In genomic region chr15:89837134-89837829, GRCh38 we compare ENCODE assay signal across 9 cellular contexts. TPM values are rescaled to one million over a fixed set of nuclear protein-coding genes. Genes with fewer than 3 reads are reported as not detected.
A peak's percentile ranks its signal among the peaks of the same experiment; 100 is the strongest.
DNase-seq lines count a peak whose midpoint lies in the region; ATAC-seq and TF ChIP-seq lines count a peak whose summit lies in the region.
"Had no signal": no experiment of that assay in that cellular context is flagged by ENCODE, and none has a peak within 500 bp of the region (broad histone marks: within the 10 kb centered on the region; RNA-seq: fewer than 3 reads in every experiment).

No MANE protein-coding gene starts in this region.

- in situ Hi-C loops in mammary epithelial cell (cut with MboI; ENCODE audit: low sequenced_read_pairs in 2 of 2): loop anchor here in 1 of 2 donors (5.0 kb wide), 1 partner anchor 65 kb away; no protein-coding TSS in a partner anchor

- H3K4ac ChIP-seq in neuronal stem cell (ENCODE audit: low read length): no peak overlapping the region

- ATAC-seq in activated CD8-positive, alpha-beta T cell treated with anti-CD3 and anti-CD28 coated beads for 36 hours: no peak
- no peak for ATAC-seq in activated CD8-positive, alpha-beta T cell treated with anti-CD3 and anti-CD28 coated beads, Interleukin-2, amount 10 ng/mL, durations not matched to agents 7 days and 5 days

- dilution Hi-C loops in mammary epithelial cell (cut with HindIII; ENCODE audit: low sequenced_read_pairs): no loop called here

- H2AK5ac ChIP-seq in neuronal stem cell (ENCODE audit: low read depth, low read length): no peak overlapping the region

- H3K9me3 ChIP-seq in mammary epithelial cell (replicated peaks; ENCODE audit: insufficient read depth, low read length): no peaks in the 10 kb centered on the region
- H3K9me3 ChIP-seq in uterus: no peaks in the 10 kb centered on the region
- H3K9me3 ChIP-seq in neuronal stem cell (replicated peaks in 1 of 2; ENCODE audit: control insufficient read depth in 2 of 2, insufficient read depth in 1 of 2, low read depth in 1 of 2, low read length in 2 of 2): no peaks in the 10 kb centered on the region
- no peaks in the 10 kb centered on the region for H3K9me3 ChIP-seq in ovary

- H3K36me3 ChIP-seq in mammary epithelial cell (ENCODE audit: insufficient read depth, low read length) (peaks cover 15% of the 10 kb centered on the region), uterus (no peaks in the 10 kb centered on the region), neuronal stem cell (replicated peaks in 1 of 2; ENCODE audit: control insufficient read depth in 2 of 2, insufficient read depth in 2 of 2, low read length in 2 of 2) (peaks cover 20 to 80% of the 10 kb centered on the region in 2 donors), ovary (no peaks in the 10 kb centered on the region)

- H3K4me3 ChIP-seq in mammary epithelial cell (replicated peaks in 1 of 3; ENCODE audit: insufficient read depth in 1 of 3, low read depth in 2 of 3, low read length in 3 of 3) (peak overlapping the region in 2 of 3 experiments; percentile 17 to 33), uterus (no peak overlapping the region), neuronal stem cell (ENCODE audit: low read length in 2 of 2) (no peak overlapping the region), ovary (no peak overlapping the region)

- intact Hi-C loops in activated CD8-positive, alpha-beta T cell treated with anti-CD3 and anti-CD28 coated beads for 36 hours (cut with micrococcal nuclease): no loop called here
- intact Hi-C loops in mammary epithelial cell (cut with micrococcal nuclease) (loop anchor here (1.0 kb wide), 1 partner anchor 8 kb away; no protein-coding TSS in a partner anchor), uterus (cut with DNase I; ENCODE audit: low total_unique reads) (no loop called here), ovary (cut with DNase I) (no loop called here)

- H3K36me3 Mint-ChIP-seq in activated CD8-positive, alpha-beta T cell treated with anti-CD3 and anti-CD28 coated beads for 36 hours (ENCODE audit: low read depth): peaks cover 12% of the 10 kb centered on the region
- peaks cover 22% of the 10 kb centered on the region for H3K36me3 Mint-ChIP-seq in activated CD8-positive, alpha-beta T cell treated with anti-CD3 and anti-CD28 coated beads, Interleukin-2, amount 10 ng/mL, durations not matched to agents 7 days and 5 days (ENCODE audit: low read depth)

- peaks cover 5% of the 10 kb centered on the region for H3K4me1 Mint-ChIP-seq in activated CD8-positive, alpha-beta T cell treated with anti-CD3 and anti-CD28 coated beads for 36 hours (ENCODE audit: low read depth)
- peaks cover 16% of the 10 kb centered on the region for H3K4me1 Mint-ChIP-seq in activated CD8-positive, alpha-beta T cell treated with anti-CD3 and anti-CD28 coated beads, Interleukin-2, amount 10 ng/mL, durations not matched to agents 7 days and 5 days (ENCODE audit: low read depth)

- H3K79me2 ChIP-seq in mammary epithelial cell (ENCODE audit: insufficient read depth, low read length): no peaks in the 10 kb centered on the region

- H3K27ac ChIP-seq in mammary epithelial cell (ENCODE audit: insufficient read depth, low read depth, low read length) (peak overlapping the region; percentile 85), uterus (peak overlapping the region; percentile 39 to 44), neuronal stem cell (replicated peaks; ENCODE audit: low read length) (no peak overlapping the region), ovary (no peak overlapping the region)

- H3K18ac ChIP-seq in neuronal stem cell (ENCODE audit: low read length): no peak overlapping the region

- H3K27me3 ChIP-seq in mammary epithelial cell (ENCODE audit: insufficient read depth, low read length) (no peaks in the 10 kb centered on the region), uterus (no peaks in the 10 kb centered on the region), neuronal stem cell (ENCODE audit: control insufficient read depth in 3 of 3, insufficient read depth in 3 of 3, low read depth in 1 of 3, low read length in 3 of 3) (no peaks in the 10 kb centered on the region), ovary (no peaks in the 10 kb centered on the region)

- no peak overlapping the region for H2BK5ac ChIP-seq in neuronal stem cell (ENCODE audit: low read length)

- no peak overlapping the region for H4K91ac ChIP-seq in neuronal stem cell (ENCODE audit: low read depth, low read length, poor library complexity)

- no peak overlapping the region for H3K23ac ChIP-seq in neuronal stem cell (ENCODE audit: low read depth, low read length, poor library complexity)

- no peaks in the 10 kb centered on the region for H3K27me3 Mint-ChIP-seq in activated CD8-positive, alpha-beta T cell treated with anti-CD3 and anti-CD28 coated beads for 36 hours
- no peaks in the 10 kb centered on the region for H3K27me3 Mint-ChIP-seq in activated CD8-positive, alpha-beta T cell treated with anti-CD3 and anti-CD28 coated beads, Interleukin-2, amount 10 ng/mL, durations not matched to agents 7 days and 5 days (ENCODE audit: low read depth)

- peak overlapping the region; percentile 61 for H2AFZ ChIP-seq in mammary epithelial cell (ENCODE audit: low read depth, low read length)
- H2AFZ ChIP-seq in neuronal stem cell (ENCODE audit: low read length): no peak overlapping the region

- no peak overlapping the region for H3K14ac ChIP-seq in neuronal stem cell (ENCODE audit: low read length)

- no peaks in the 10 kb centered on the region for H3K9me3 Mint-ChIP-seq in activated CD8-positive, alpha-beta T cell treated with anti-CD3 and anti-CD28 coated beads for 36 hours
- H3K9me3 Mint-ChIP-seq in activated CD8-positive, alpha-beta T cell treated with anti-CD3 and anti-CD28 coated beads, Interleukin-2, amount 10 ng/mL, durations not matched to agents 7 days and 5 days (ENCODE audit: insufficient read depth): no peaks in the 10 kb centered on the region

- no peaks in the 10 kb centered on the region for H4K20me1 ChIP-seq in mammary epithelial cell (ENCODE audit: insufficient read depth, low read length)

- CTCF ChIA-PET in activated CD8-positive, alpha-beta T cell treated with anti-CD3 and anti-CD28 coated beads for 36 hours (lab: Charles Lee): interaction anchor here (1.0 to 1.4 kb wide), 2 partner anchors 38 to 76 kb away, joined by 3 to 4 read pairs; no protein-coding TSS in a partner anchor
- CTCF ChIA-PET in activated CD8-positive, alpha-beta T cell treated with anti-CD3 and anti-CD28 coated beads, Interleukin-2, amount 10 ng/mL, durations not matched to agents 7 days and 5 days (lab: Charles Lee): interaction anchor here (0.9 to 2.1 kb wide), 4 partner anchors 37 to 76 kb away, joined by 3 to 7 read pairs (median 4); no protein-coding TSS in a partner anchor
- CTCF ChIA-PET in mammary epithelial cell (lab: Charles Lee; ENCODE audit: low non-redundant PET): interaction anchor here (0.6 to 1.4 kb wide), 3 partner anchors 63 to 98 kb away, joined by 3 read pairs; no protein-coding TSS in a partner anchor

- H3K79me1 ChIP-seq in neuronal stem cell (ENCODE audit: low read depth, low read length): no peaks in the 10 kb centered on the region

- H3K4me1 ChIP-seq in mammary epithelial cell (ENCODE audit: insufficient read depth, low read length): peaks cover 32% of the 10 kb centered on the region
- no peaks in the 10 kb centered on the region for H3K4me1 ChIP-seq in uterus
- H3K4me1 ChIP-seq in neuronal stem cell (ENCODE audit: control insufficient read depth in 2 of 2, insufficient read depth in 1 of 2, low read depth in 1 of 2, low read length in 2 of 2): no peaks in the 10 kb centered on the region
- H3K4me1 ChIP-seq in ovary (ENCODE audit: insufficient read depth): no peaks in the 10 kb centered on the region

- H3K9ac ChIP-seq in mammary epithelial cell (ENCODE audit: insufficient read depth, low read length) (peak overlapping the region; percentile 70), neuronal stem cell (ENCODE audit: low read depth, low read length, poor library complexity) (no peak overlapping the region)

- BruUV-seq in mammary epithelial cell (replicated peaks; lab: Mats Ljungman, UMichigan): no TSS peak

- H3K4me3 Mint-ChIP-seq in activated CD8-positive, alpha-beta T cell treated with anti-CD3 and anti-CD28 coated beads for 36 hours: no peak overlapping the region
- H3K4me3 Mint-ChIP-seq in activated CD8-positive, alpha-beta T cell treated with anti-CD3 and anti-CD28 coated beads, Interleukin-2, amount 10 ng/mL, durations not matched to agents 7 days and 5 days: no peak overlapping the region

- 0% methylated on average over 6 of the region's 6 CpGs for WGBS in mammary epithelial cell (ENCODE audit: low coverage, missing lambda C conversion rate)
- WGBS in neuronal stem cell (ENCODE audit: extremely low coverage in 2 of 2, insufficient read length in 2 of 2, insufficient replicate concordance in 1 of 2), 2 donors: no CpG with 5 or more reads among the region's 6 CpGs
- 43 to 63% (median 62%) methylated on average over 6 of the region's 6 CpGs for WGBS in ovary, 3 donors

- no peak for TF ChIP-seq POLR2A in uterus (IDR thresholded peaks at IDR 0.05)
- no peak for TF ChIP-seq POLR2A in ovary (IDR thresholded peaks at IDR 0.05)

- POLR2A ChIA-PET in activated CD8-positive, alpha-beta T cell treated with anti-CD3 and anti-CD28 coated beads for 36 hours (lab: Charles Lee): no interaction called here
- POLR2A ChIA-PET in activated CD8-positive, alpha-beta T cell treated with anti-CD3 and anti-CD28 coated beads, Interleukin-2, amount 10 ng/mL, durations not matched to agents 7 days and 5 days (lab: Charles Lee): interaction anchor here (0.6 kb wide), 1 partner anchor 297 kb away, joined by 3 read pairs; no protein-coding TSS in a partner anchor

- H3K4me2 ChIP-seq in mammary epithelial cell (ENCODE audit: insufficient read depth, low read depth, low read length) (peak overlapping the region; percentile 70), neuronal stem cell (ENCODE audit: insufficient read depth, low read length, poor library complexity, severe bottlenecking) (no peak overlapping the region)

- no peak overlapping the region for H2BK15ac ChIP-seq in neuronal stem cell (ENCODE audit: low read length)

- DNase-seq in activated CD8-positive, alpha-beta T cell treated with anti-CD3 and anti-CD28 coated beads for 36 hours: no peak
- DNase-seq in activated CD8-positive, alpha-beta T cell treated with anti-CD3 and anti-CD28 coated beads, Interleukin-2, amount 10 ng/mL, durations not matched to agents 7 days and 5 days: no peak
- DNase-seq in mammary epithelial cell (peak; percentile 76), medulla oblongata (ENCODE audit: extremely low spot score) (peak; percentile 19), uterus (no peak), neuronal stem cell (ENCODE audit: low spot score) (no peak), COLO668 (lab: John Stamatoyannopoulos, UW; ENCODE audit: unreplicated experiment) (no peak), ovary (no peak)
- DNase-seq: NK-92 treated with Interleukin-12 subunit alpha and Interleukin-12 subunit beta, amount 100 ng/mL, for 24 hours had no signal

- H2BK12ac ChIP-seq in neuronal stem cell (ENCODE audit: low read length): no peak overlapping the region

- no peak overlapping the region for H4K8ac ChIP-seq in neuronal stem cell (ENCODE audit: low read depth, low read length)

- no peak overlapping the region for H2BK120ac ChIP-seq in neuronal stem cell (ENCODE audit: low read depth, low read length)

- no peak for TF ChIP-seq EP300 in ovary (IDR thresholded peaks at IDR 0.05)

- peak overlapping the region; percentile 10 for H3K27ac Mint-ChIP-seq in activated CD8-positive, alpha-beta T cell treated with anti-CD3 and anti-CD28 coated beads for 36 hours
- no peak overlapping the region for H3K27ac Mint-ChIP-seq in activated CD8-positive, alpha-beta T cell treated with anti-CD3 and anti-CD28 coated beads, Interleukin-2, amount 10 ng/mL, durations not matched to agents 7 days and 5 days

- TF ChIP-seq CTCF in activated CD8-positive, alpha-beta T cell treated with anti-CD3 and anti-CD28 coated beads for 36 hours (IDR thresholded peaks at IDR 0.05): no peak
- TF ChIP-seq CTCF in mammary epithelial cell (conservative IDR thresholded peaks at IDR 0.05 in 1 of 2, IDR thresholded peaks at IDR 0.05 in 1 of 2; ENCODE audit: extremely low read depth in 1 of 2, insufficient read depth in 1 of 2, low read depth in 1 of 2, low read length in 2 of 2) (no peak), uterus (IDR thresholded peaks at IDR 0.05) (no peak), ovary (IDR thresholded peaks at IDR 0.05) (no peak)

RNA-seq across cellular contexts. Expression of gene ANPEP, which starts 22.6 kb away (rescaled TPM):
- not detected for total RNA-seq in activated CD8-positive, alpha-beta T cell treated with anti-CD3 and anti-CD28 coated beads for 36 hours
- under 1 TPM; 0.29 to 0.61 TPM for total RNA-seq in activated CD8-positive, alpha-beta T cell treated with anti-CD3 and anti-CD28 coated beads, Interleukin-2, amount 10 ng/mL, durations not matched to agents 7 days and 5 days
- total RNA-seq in mammary epithelial cell (1 to 10 TPM; 4.3 to 5.9 TPM), uterus (1 to 10 TPM in 3 of 4 donors, under 1 TPM in 1; 0.88 to 5.9 (median 2.2) TPM), ovary (10 to 100 TPM in 1 of 7 donors, 1 to 10 TPM in 4, under 1 TPM in 2; 0.30 to 10.0 (median 3.3) TPM)
- polyA plus RNA-seq in mammary epithelial cell (1.5 TPM), ovary (10 to 100 TPM in 1 of 2 donors, 1 to 10 TPM in 1; 4.7 to 13.0 TPM)
- polyA minus RNA-seq in mammary epithelial cell: not detected
- polyA plus RNA-seq in neuronal stem cell (2013, experiment 1 of 2): 3.5 TPM
- polyA plus RNA-seq in neuronal stem cell (2013, experiment 2 of 2): 3.5 TPM

RNA-seq across cellular contexts. Expression of gene AP3S2, which starts 56.5 kb away (rescaled TPM):
- total RNA-seq in activated CD8-positive, alpha-beta T cell treated with anti-CD3 and anti-CD28 coated beads for 36 hours: 10 to 100 TPM; 20.3 to 23.0 TPM
- total RNA-seq in activated CD8-positive, alpha-beta T cell treated with anti-CD3 and anti-CD28 coated beads, Interleukin-2, amount 10 ng/mL, durations not matched to agents 7 days and 5 days: 10 to 100 TPM; 24.7 to 25.5 TPM
- total RNA-seq in mammary epithelial cell (10 to 100 TPM; 34.6 to 53.0 TPM), uterus (10 to 100 TPM; 17.4 to 70.6 (median 35.9) TPM), ovary (10 to 100 TPM; 15.3 to 40.2 (median 30.7) TPM)
- polyA plus RNA-seq in mammary epithelial cell (22.3 TPM), ovary (10 to 100 TPM; 17.5 to 57.1 TPM)
- polyA minus RNA-seq in mammary epithelial cell: 28.9 TPM
- polyA plus RNA-seq in neuronal stem cell (2013, experiment 1 of 2): 30.6 TPM
- 30.8 TPM for polyA plus RNA-seq in neuronal stem cell (2013, experiment 2 of 2)

Comparison
In these comparisons a context has a peak if more than half of its experiments do, and no peak if none do; other contexts are left out.
1. DNase-seq: peak in mammary epithelial cell (single experiment) and medulla oblongata (single experiment); none in activated CD8-positive, alpha-beta T cell treated with anti-CD3 and anti-CD28 coated beads for 36 hours (single experiment), activated CD8-positive, alpha-beta T cell treated with anti-CD3 and anti-CD28 coated beads, Interleukin-2, amount 10 ng/mL, durations not matched to agents 7 days and 5 days (single experiment), uterus (0 of 2), neuronal stem cell (single experiment), COLO668 (single experiment) and ovary (0 of 5).
2. H3K27ac ChIP-seq: peak in mammary epithelial cell (single experiment) and uterus (2 of 2); none in neuronal stem cell (single experiment) and ovary (0 of 2).
3. H3K4me3 ChIP-seq: peak in mammary epithelial cell (2 of 3); none in uterus (0 of 2), neuronal stem cell (0 of 2) and ovary (single experiment).